8 cellular contexts compared by ENCODE assay signal in the genomic region with DNA sequence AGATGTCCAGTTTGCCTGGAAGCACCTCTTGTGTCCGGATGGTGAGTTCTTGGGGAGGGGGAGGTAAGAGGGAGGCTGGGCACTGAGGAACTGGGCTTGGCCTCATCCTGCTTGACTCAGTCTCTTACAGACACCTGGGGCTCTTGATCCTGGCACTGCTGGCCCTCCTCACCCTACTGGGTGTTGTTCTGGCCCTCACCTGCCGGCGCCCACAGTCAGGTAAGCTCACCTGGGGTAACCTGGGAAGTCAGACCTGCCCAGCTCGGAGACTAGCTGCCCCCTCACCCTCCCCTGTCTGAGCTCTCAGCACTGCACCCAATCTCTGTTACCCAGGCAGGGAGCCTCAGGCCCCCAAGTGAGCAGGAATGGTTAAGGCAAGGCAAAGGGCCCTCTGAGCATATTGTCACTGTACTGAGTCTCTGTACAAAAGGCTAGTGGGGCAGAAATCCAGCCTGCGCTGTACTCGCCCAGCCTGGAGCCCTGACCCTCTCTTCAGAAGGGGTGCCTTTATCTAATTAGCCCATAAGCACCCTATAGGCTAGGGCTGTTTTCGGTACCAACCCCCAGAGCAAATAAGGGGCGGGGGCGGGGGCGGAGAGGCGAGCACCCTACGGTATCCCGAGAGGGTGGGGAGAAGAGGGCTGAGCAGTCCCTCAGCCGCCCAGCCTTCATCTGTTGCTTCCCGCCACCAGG. TPM values are rescaled to one million over a fixed set of nuclear protein-coding genes. Genes with fewer than 3 reads are reported as not detected.
A peak's percentile ranks its signal among the peaks of the same experiment; 100 is the strongest.
DNase-seq lines count a peak whose midpoint lies in the region; ATAC-seq and TF ChIP-seq lines count a peak whose summit lies in the region.

No MANE protein-coding gene starts in this region.

- H3K4me3 ChIP-seq in ectodermal cell (ENCODE audit: insufficient read depth, low read depth, low read length) = peak overlapping the region; percentile 56
- peak overlapping the region; percentile 74 for H3K4me3 ChIP-seq in osteoblast (ENCODE audit: insufficient read depth, low read length)

- H3K27ac ChIP-seq in ectodermal cell (ENCODE audit: insufficient read depth, low read depth, low read length, poor library complexity, severe bottlenecking) (no peak overlapping the region), osteoblast (ENCODE audit: low read depth, low read length) (no peak overlapping the region)

- ATAC-seq in GM18909 (IDR thresholded peaks at IDR 0.05; ENCODE audit: poor library complexity, unreplicated experiment) = no peak

- H3K36me3 ChIP-seq in ectodermal cell (ENCODE audit: control insufficient read depth, insufficient read depth, low read length) (no peaks in the 10 kb centered on the region), osteoblast (ENCODE audit: insufficient read depth, low read length) (no peaks in the 10 kb centered on the region)

- H3K9me3 ChIP-seq in ectodermal cell (ENCODE audit: control insufficient read depth, low read length) (no peaks in the 10 kb centered on the region), osteoblast (ENCODE audit: low read depth, low read length) (no peaks in the 10 kb centered on the region)

- DNase-seq in COR-L47 (lab: John Stamatoyannopoulos, UW) (peak; percentile 28), HUDEP-2 (lab: John Stamatoyannopoulos, UW; ENCODE audit: unreplicated experiment in 76 of 76) (peak in 60 of 76 experiments; percentile 12 to 74 (median 48)), osteoblast (ENCODE audit: insufficient read length, low spot score, missing footprints) (no peak), NCI-H748 treated with DMSO at 0.1 percent for 48 hours (lab: John Stamatoyannopoulos, UW) (no peak), NCI-H128 (lab: John Stamatoyannopoulos, UW; ENCODE audit: unreplicated experiment) (no peak), GM19240 (ENCODE audit: insufficient read length, low spot score) (no peak)

- peak overlapping the region; percentile 25 for H2AFZ ChIP-seq in osteoblast (ENCODE audit: low read length)

- H3K4me1 ChIP-seq in ectodermal cell (ENCODE audit: control insufficient read depth, insufficient read depth, low read length) (peaks cover 8% of the 10 kb centered on the region), osteoblast (ENCODE audit: insufficient read depth, low read length) (peaks cover 53% of the 10 kb centered on the region)

- peaks cover 23% of the 10 kb centered on the region for H3K27me3 ChIP-seq in ectodermal cell (ENCODE audit: control insufficient read depth, insufficient read depth, low read length, poor library complexity, severe bottlenecking)
- no peaks in the 10 kb centered on the region for H3K27me3 ChIP-seq in osteoblast (ENCODE audit: insufficient read depth, low read length)

- H3K79me2 ChIP-seq in osteoblast (ENCODE audit: insufficient read depth, low read length) = peaks cover 16% of the 10 kb centered on the region

- WGBS in ectodermal cell, 2 experiments = 31 to 32% methylated on average over 15 of the region's 15 CpGs

- H3K4me2 ChIP-seq in osteoblast (ENCODE audit: insufficient read depth, low read length) = peak overlapping the region; percentile 93

- no peak for TF ChIP-seq CTCF in osteoblast (IDR thresholded peaks at IDR 0.05; ENCODE audit: extremely low read depth, low read depth, low read length)

- peaks cover 2% of the 10 kb centered on the region for H4K20me1 ChIP-seq in osteoblast (ENCODE audit: insufficient read depth, low read length)

RNA-seq across cellular contexts. Expression of a gene that starts 2.2 kb away (rescaled TPM):
- 8.4 TPM for polyA plus RNA-seq in ectodermal cell (2013, experiment 1 of 4)
- polyA plus RNA-seq in ectodermal cell (2013, experiment 2 of 4) = 10.1 TPM
- polyA plus RNA-seq in ectodermal cell (2013, experiment 3 of 4) = 10.1 TPM
- 9.2 TPM for polyA plus RNA-seq in ectodermal cell (2013, experiment 4 of 4)
- total RNA-seq in osteoblast = 42.1 and 47.0 TPM in 2 replicates

RNA-seq across cellular contexts. Expression of a gene that starts 12.1 kb away (rescaled TPM):
- polyA plus RNA-seq in ectodermal cell (2013, experiment 1 of 4) = 1.9 TPM
- 1.2 TPM for polyA plus RNA-seq in ectodermal cell (2013, experiment 2 of 4)
- 1.2 TPM for polyA plus RNA-seq in ectodermal cell (2013, experiment 3 of 4)
- polyA plus RNA-seq in ectodermal cell (2013, experiment 4 of 4) = 0.97 TPM
- total RNA-seq in osteoblast = 0.29 and 0.72 TPM in 2 replicates

RNA-seq across cellular contexts. Expression of a gene that starts 18.9 kb away (rescaled TPM):
- polyA plus RNA-seq in ectodermal cell (2013, experiment 1 of 4) = 31.4 TPM
- polyA plus RNA-seq in ectodermal cell (2013, experiment 2 of 4) = 29.1 TPM
- 24.9 TPM for polyA plus RNA-seq in ectodermal cell (2013, experiment 3 of 4)
- polyA plus RNA-seq in ectodermal cell (2013, experiment 4 of 4) = 29.8 TPM
- 7.6 and 10.3 TPM in 2 replicates for total RNA-seq in osteoblast

RNA-seq across cellular contexts. Expression of a gene that starts 24.3 kb away (rescaled TPM):
- polyA plus RNA-seq in ectodermal cell (2013, experiment 1 of 4) = 39.0 TPM
- 45.8 TPM for polyA plus RNA-seq in ectodermal cell (2013, experiment 2 of 4)
- 40.8 TPM for polyA plus RNA-seq in ectodermal cell (2013, experiment 3 of 4)
- polyA plus RNA-seq in ectodermal cell (2013, experiment 4 of 4) = 43.3 TPM
- total RNA-seq in osteoblast = 21.8 and 26.1 TPM in 2 replicates

RNA-seq across cellular contexts. Expression of a gene that starts 34.7 kb away (rescaled TPM):
- not detected for polyA plus RNA-seq in ectodermal cell (2013, experiment 1 of 4)
- polyA plus RNA-seq in ectodermal cell (2013, experiment 2 of 4) = not detected
- not detected for polyA plus RNA-seq in ectodermal cell (2013, experiment 3 of 4)
- polyA plus RNA-seq in ectodermal cell (2013, experiment 4 of 4) = not detected
- not detected in 2 replicates for total RNA-seq in osteoblast

Comparison
In these comparisons a context has a peak if more than half of its experiments do, and no peak if none do; other contexts are left out.
1. DNase-seq: peak in COR-L47 (single experiment) and HUDEP-2 (60 of 76); none in osteoblast (single experiment), NCI-H748 treated with DMSO at 0.1 percent for 48 hours (single experiment), NCI-H128 (single experiment) and GM19240 (single experiment).